8 cellular contexts compared by ENCODE assay signal in the genomic region with DNA sequence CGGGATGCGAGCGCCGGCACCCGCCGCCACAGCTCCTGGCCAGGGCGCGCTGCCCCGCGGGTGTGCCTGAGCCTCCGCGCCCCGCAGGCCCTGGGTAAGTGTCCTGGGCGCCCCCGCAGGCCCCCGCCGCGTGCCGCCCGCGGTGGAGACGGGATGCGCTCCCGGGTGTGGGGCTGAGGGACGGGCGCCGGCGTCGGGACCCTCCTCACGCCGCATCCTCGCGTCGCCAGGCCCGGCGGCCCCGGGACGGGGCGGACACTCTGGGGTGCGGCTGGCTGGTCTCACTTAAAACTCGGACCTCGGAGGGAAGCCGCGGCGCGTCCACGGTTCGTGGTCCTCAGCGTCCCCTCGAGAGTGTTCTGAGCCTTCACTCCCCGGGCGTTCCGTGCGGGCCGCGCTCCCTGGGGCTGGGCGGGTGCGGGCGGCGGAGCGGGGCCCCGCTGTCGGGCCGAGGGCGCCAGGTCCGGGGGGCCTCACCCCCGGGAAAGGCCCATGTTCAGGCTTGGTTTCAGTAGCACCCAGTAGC. TPM values are rescaled to one million over a fixed set of nuclear protein-coding genes. Genes with fewer than 3 reads are reported as not detected.
DNase-seq lines count a peak whose midpoint lies in the region; ATAC-seq and TF ChIP-seq lines count a peak whose summit lies in the region.

No MANE protein-coding gene starts in this region.

- H3K4me3 ChIP-seq in trophoblast cell (ENCODE audit: low read depth, low read length), result no peak overlapping the region
- no peak overlapping the region; the same call in 1 of the 2 replicates for H3K4me3 ChIP-seq in WERI-Rb-1 (ENCODE audit: low read depth, low read length)

- no peaks in the 10 kb centered on the region for H3K4me1 Mint-ChIP-seq in MCF 10A (ENCODE audit: insufficient read depth, unreplicated experiment)

- H3K79me1 ChIP-seq in trophoblast cell (ENCODE audit: low read length), result no peaks in the 10 kb centered on the region

- no peaks in the 10 kb centered on the region for H3K79me2 ChIP-seq in trophoblast cell (ENCODE audit: control insufficient read depth, insufficient read depth, low read length, poor library complexity)

- H3K4me2 ChIP-seq in trophoblast cell (ENCODE audit: low read length), result peak overlapping the region; percentile 97

- H3K27ac ChIP-seq in trophoblast cell (ENCODE audit: low read depth, low read length) (no peak overlapping the region), WERI-Rb-1 (no peak overlapping the region)

- H2AFZ ChIP-seq in trophoblast cell (ENCODE audit: insufficient read depth, low read length, poor library complexity), result no peak overlapping the region

- H4K12ac ChIP-seq in trophoblast cell (ENCODE audit: low read depth, low read length), result no peak overlapping the region

- no peak for DNase-seq in MCF 10A (ENCODE audit: unreplicated experiment)
- no peak for DNase-seq in trophoblast cell
- no peak for DNase-seq in WERI-Rb-1
- DNase-seq in NCI-H446 treated with DMSO at 0.1 percent for 48 hours (lab: John Stamatoyannopoulos, UW), result no peak
- DNase-seq in NCI-H524 treated with DMSO at 0.1 percent for 48 hours (lab: John Stamatoyannopoulos, UW), result no peak

- H3K36me3 ChIP-seq in trophoblast cell (ENCODE audit: control insufficient read depth in 1 of 2, insufficient read depth in 2 of 2, low read length in 2 of 2) (peaks cover under 1 to 2% of the 10 kb centered on the region in 2 experiments), WERI-Rb-1 (no peaks in the 10 kb centered on the region; the same call in 1 of the 2 replicates)

- peak overlapping the region; percentile 59 for H3K4me3 Mint-ChIP-seq in MCF 10A (ENCODE audit: unreplicated experiment)

- H3K18ac ChIP-seq in trophoblast cell (ENCODE audit: low read length), result no peak overlapping the region

- H4K8ac ChIP-seq in trophoblast cell (ENCODE audit: low read depth, low read length), result no peak overlapping the region

- peaks cover 5% of the 10 kb centered on the region for H3K9me3 ChIP-seq in trophoblast cell (ENCODE audit: insufficient read depth, low read depth, low read length)
- peaks cover 4% of the 10 kb centered on the region for H3K9me3 ChIP-seq in WERI-Rb-1 (ENCODE audit: severe bottlenecking)

- H4K91ac ChIP-seq in trophoblast cell (ENCODE audit: low read depth, low read length), result no peak overlapping the region

- no peak overlapping the region for H3K27ac Mint-ChIP-seq in MCF 10A (ENCODE audit: low read depth, unreplicated experiment)

- intact Hi-C loops in MCF 10A (cut with micrococcal nuclease), result no loop called here

- POLR2A ChIA-PET in MCF 10A (lab: Yijun Ruan, JAX), result no interaction called here

- no TSS peak for BruUV-seq in MCF 10A (replicated peaks; lab: Mats Ljungman, UMichigan)

- peaks cover 6% of the 10 kb centered on the region for H3K36me3 Mint-ChIP-seq in MCF 10A (ENCODE audit: insufficient read depth, unreplicated experiment)

- H3K27me3 Mint-ChIP-seq in MCF 10A (ENCODE audit: insufficient read depth, unreplicated experiment), result no peaks in the 10 kb centered on the region

- H2BK5ac ChIP-seq in trophoblast cell (ENCODE audit: low read depth, low read length, poor library complexity), result no peak overlapping the region

- H3K4me1 ChIP-seq in trophoblast cell (ENCODE audit: control insufficient read depth in 1 of 2, insufficient read depth in 2 of 2, low read length in 2 of 2), result peaks cover 12 to 16% of the 10 kb centered on the region in 2 experiments

- WGBS in trophoblast cell (ENCODE audit: extremely low coverage, insufficient coverage, insufficient read length), result no CpG with 5 or more reads among the region's 67 CpGs

- H3K27me3 ChIP-seq in trophoblast cell (ENCODE audit: insufficient read depth, low read length) (peaks cover 40% of the 10 kb centered on the region), WERI-Rb-1 (ENCODE audit: insufficient read depth, low read depth, severe bottlenecking) (peaks cover 51% of the 10 kb centered on the region)

- H2BK12ac ChIP-seq in trophoblast cell (ENCODE audit: low read length), result no peak overlapping the region

- CTCF ChIA-PET in MCF 10A (lab: Yijun Ruan, JAX), result interaction anchor here (8.3 kb wide), 1 partner anchor 110 kb away, joined by 94 read pairs; no protein-coding TSS in a partner anchor

- H3K9me3 Mint-ChIP-seq in MCF 10A (ENCODE audit: unreplicated experiment), result no peaks in the 10 kb centered on the region

- TF ChIP-seq CTCF in MCF 10A (IDR thresholded peaks at IDR 0.05; ENCODE audit: unreplicated experiment) (no peak), WERI-Rb-1 (IDR thresholded peaks at IDR 0.05; ENCODE audit: low read depth, low read length) (no peak)

- H2AK5ac ChIP-seq in trophoblast cell (ENCODE audit: low read length), result no peak overlapping the region

- ATAC-seq in GM19035 (IDR thresholded peaks at IDR 0.05; ENCODE audit: unreplicated experiment) (peak; percentile 14), HG02870 (IDR thresholded peaks at IDR 0.05; ENCODE audit: unreplicated experiment) (peak; percentile 6), GM18867 (IDR thresholded peaks at IDR 0.05; ENCODE audit: unreplicated experiment) (no peak)

- no peak overlapping the region for H3K4ac ChIP-seq in trophoblast cell (ENCODE audit: low read depth, low read length)

- no peak overlapping the region for H3K23ac ChIP-seq in trophoblast cell (ENCODE audit: low read length)

- H2BK120ac ChIP-seq in trophoblast cell (ENCODE audit: insufficient read depth, low read length, poor library complexity), result no peak overlapping the region

- H3K9ac ChIP-seq in trophoblast cell (ENCODE audit: low read length), result no peak overlapping the region

- H3K14ac ChIP-seq in trophoblast cell (ENCODE audit: low read length), result no peak overlapping the region

RNA-seq across cellular contexts. Expression of gene AHRR, which starts 0.3 kb away (rescaled TPM):
- total RNA-seq in MCF 10A (2022), result 3.2 and 3.3 TPM in 2 replicates
- polyA plus RNA-seq in trophoblast cell (2013), result 1.1 and 1.3 TPM in 2 replicates

RNA-seq across cellular contexts. Expression of gene PDCD6, which starts 50.3 kb away (rescaled TPM):
- 107 and 133 TPM in 2 replicates for total RNA-seq in MCF 10A (2022)
- 84.3 and 85.8 TPM in 2 replicates for polyA plus RNA-seq in trophoblast cell (2013)
